ENCODE assay signal across 1 cellular context in genomic region chr7:36366649-36367560, GRCh38.
TF ChIP-seq lines count a peak whose summit lies in the region.

No MANE protein-coding gene starts in this region.

TF ChIP-seq in HepG2, 621 proteins besides CTCF, POLR2A, EP300 and RAD21 (continued from another document and continues in another):
- TF ChIP-seq ARID5B (CRISPR knock-in tag; IDR thresholded peaks at IDR 0.05) (peak; percentile 31; the same call in 1 of the 2 replicates), ZNF850 (CRISPR knock-in tag; conservative IDR thresholded peaks at IDR 0.05) (0 out of 2 replicates have a peak, but pooled peaks have one; percentile 69), ZNF781 (CRISPR knock-in tag; IDR thresholded peaks at IDR 0.05; ENCODE audit: borderline replicate concordance, not compliant biosample characterization) (no peak), ZNF30 (CRISPR knock-in tag; IDR thresholded peaks at IDR 0.05) (no peak), ZBTB44 (CRISPR knock-in tag; IDR thresholded peaks at IDR 0.05) (no peak), ASH2L (IDR thresholded peaks at IDR 0.05; ENCODE audit: insufficient read length, low read depth, low read length) (peak; percentile 83), ZNF7 (CRISPR knock-in tag; IDR thresholded peaks at IDR 0.05) (no peak), GLMP (CRISPR knock-in tag; IDR thresholded peaks at IDR 0.05; ENCODE audit: borderline replicate concordance) (no peak), KLF6 (CRISPR knock-in tag; IDR thresholded peaks at IDR 0.05) (no peak), ZNF333 (CRISPR knock-in tag; IDR thresholded peaks at IDR 0.05; ENCODE audit: borderline replicate concordance) (no peak; the same call in 1 of the 2 replicates), ETV6 (CRISPR knock-in tag; conservative IDR thresholded peaks at IDR 0.05) (no peak), ZNF800 (CRISPR knock-in tag; IDR thresholded peaks at IDR 0.05) (0 out of 2 replicates have a peak, but pooled peaks have one; percentile 46), IRF9 (CRISPR knock-in tag; IDR thresholded peaks at IDR 0.05; ENCODE audit: borderline replicate concordance) (peak; percentile 88), CEBPZ (IDR thresholded peaks at IDR 0.05; ENCODE audit: low read length) (no peak), FOSL2 (CRISPR knock-in tag; IDR thresholded peaks at IDR 0.05) (peak; percentile 61), NCOA5 (CRISPR knock-in tag; IDR thresholded peaks at IDR 0.05) (no peak), ZNF24 (IDR thresholded peaks at IDR 0.05) (no peak), SIN3B (IDR thresholded peaks at IDR 0.05; ENCODE audit: low read length) (peak; percentile 61; the same call in 1 of the 2 replicates), RFX1 (IDR thresholded peaks at IDR 0.05) (peak; percentile 83), ATF6 (CRISPR knock-in tag; conservative IDR thresholded peaks at IDR 0.05) (no peak), NBN (conservative IDR thresholded peaks at IDR 0.05) (no peak), PBX3 (CRISPR knock-in tag; IDR thresholded peaks at IDR 0.05; ENCODE audit: borderline replicate concordance) (no peak), DNMT3B (CRISPR knock-in tag; conservative IDR thresholded peaks at IDR 0.05) (no peak), MAX (IDR thresholded peaks at IDR 0.05) (peak; percentile 35; the same call in 1 of the 2 replicates), ZMYM3 (CRISPR knock-in tag; IDR thresholded peaks at IDR 0.05) (no peak), TEAD2 (CRISPR knock-in tag; IDR thresholded peaks at IDR 0.05) (no peak), CEBPG (CRISPR knock-in tag; IDR thresholded peaks at IDR 0.05) (peak; percentile 2; the same call in 1 of the 2 replicates), THYN1 (CRISPR knock-in tag; IDR thresholded peaks at IDR 0.05; ENCODE audit: borderline replicate concordance, low read depth) (no peak), ZNF776 (CRISPR knock-in tag; IDR thresholded peaks at IDR 0.05) (peak; percentile 85; the same call in 1 of the 2 replicates), CENPX (CRISPR knock-in tag; IDR thresholded peaks at IDR 0.05) (no peak), AHDC1 (CRISPR knock-in tag; IDR thresholded peaks at IDR 0.05; ENCODE audit: borderline replicate concordance) (peak; percentile 9; the same call in 1 of the 2 replicates), STAT5B (CRISPR knock-in tag; IDR thresholded peaks at IDR 0.05) (no peak), ZEB1 (IDR thresholded peaks at IDR 0.05; ENCODE audit: insufficient replicate concordance, low read depth) (peak; percentile 40), PTBP1 (IDR thresholded peaks at IDR 0.05; ENCODE audit: low read depth, low read length, poor library complexity, severe bottlenecking) (no peak), SP4 (CRISPR knock-in tag; IDR thresholded peaks at IDR 0.05) (peak; percentile 75), ZNF296 (CRISPR knock-in tag; conservative IDR thresholded peaks at IDR 0.05) (no peak), ZNF3 (CRISPR knock-in tag; IDR thresholded peaks at IDR 0.05) (no peak)
